ENCODE assay signal across 18 cellular contexts in the genomic region with DNA sequence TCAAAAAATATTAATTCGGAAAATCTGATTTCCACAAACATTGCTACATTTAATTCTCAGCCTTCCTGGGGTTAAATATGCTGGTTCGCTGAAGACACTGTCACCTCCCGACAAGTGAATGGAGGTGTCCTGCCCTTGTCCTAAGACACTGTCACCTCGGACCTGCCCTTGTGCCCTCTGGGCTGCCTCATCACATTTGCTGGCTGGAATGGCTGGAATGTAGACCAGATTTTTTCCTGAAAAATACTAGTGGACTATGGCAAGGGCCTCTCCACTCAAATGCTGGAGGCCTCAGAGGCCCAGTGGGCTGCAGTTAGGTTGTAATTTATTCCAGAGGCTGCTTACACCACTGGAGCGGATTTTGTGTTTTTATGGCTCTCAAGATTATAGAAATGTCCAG. TPM values are rescaled to one million over a fixed set of nuclear protein-coding genes. Genes with fewer than 3 reads are reported as not detected.
DNase-seq lines count a peak whose midpoint lies in the region; ATAC-seq, FAIRE-seq and TF ChIP-seq lines count a peak whose summit lies in the region.
"Had no signal": no experiment of that assay in that cellular context is flagged by ENCODE, and none has a peak within 500 bp of the region (broad histone marks: within the 10 kb centered on the region; RNA-seq: fewer than 3 reads in every experiment).

No MANE protein-coding gene starts in this region.

- no peaks in the 10 kb centered on the region for H3K9me3 Mint-ChIP-seq in astrocyte (ENCODE audit: unreplicated experiment)

- no peak overlapping the region for H2BK120ac ChIP-seq in mesenchymal stem cell (ENCODE audit: low read depth, low read length)

- H3K9ac ChIP-seq in astrocyte (ENCODE audit: low read length) (no peak overlapping the region), mesenchymal stem cell (ENCODE audit: low read length) (no peak overlapping the region)
- H3K9ac ChIP-seq: BLaER1 treated with 17β-estradiol and CSF1 and Interleukin-3, amounts not matched to agents 10 nM and 100 nM; GM23248 had no signal

- FAIRE-seq in astrocyte (lab: Jason Lieb, UNC) (no peak), small intestine (lab: Jason Lieb, UNC) (no peak)
- FAIRE-seq: GM12878, GM18507, HTR-8/SVneo had no signal

- H3K9me3 ChIP-seq in right cardiac atrium (ENCODE audit: control insufficient read depth, low read length) (no peaks in the 10 kb centered on the region), astrocyte (ENCODE audit: insufficient read depth, low read depth, low read length) (peaks cover 2% of the 10 kb centered on the region), mesenchymal stem cell (ENCODE audit: control insufficient read depth, low read length) (peaks cover 5% of the 10 kb centered on the region), small intestine (ENCODE audit: control insufficient read depth, low read depth) (no peaks in the 10 kb centered on the region)

- H3K4me1 ChIP-seq in right cardiac atrium (ENCODE audit: control insufficient read depth, insufficient read depth, low read length) (no peaks in the 10 kb centered on the region), astrocyte (ENCODE audit: insufficient read depth, low read length) (no peaks in the 10 kb centered on the region), mesenchymal stem cell (ENCODE audit: control insufficient read depth, insufficient read depth, low read depth, low read length) (no peaks in the 10 kb centered on the region), small intestine (ENCODE audit: control insufficient read depth in 2 of 2, insufficient read depth in 1 of 2, low read depth in 1 of 2, low read length in 1 of 2) (no peaks in the 10 kb centered on the region)

- H3K4me3 ChIP-seq in right cardiac atrium (ENCODE audit: low read length): no peak overlapping the region
- H3K4me3 ChIP-seq in astrocyte (ENCODE audit: insufficient read depth, low read depth, low read length): no peak overlapping the region
- no peak overlapping the region for H3K4me3 ChIP-seq in mesenchymal stem cell (ENCODE audit: insufficient read depth in 1 of 2, low read depth in 1 of 2, low read length in 2 of 2)
- no peak overlapping the region for H3K4me3 ChIP-seq in small intestine (ENCODE audit: low read depth in 1 of 2, low read length in 2 of 2)
- H3K4me3 ChIP-seq: BLaER1 treated with 17β-estradiol and CSF1 and Interleukin-3, amounts not matched to agents 10 nM and 100 nM; GM12878; GM23248 had no signal

- no peaks in the 10 kb centered on the region for H3K27me3 Mint-ChIP-seq in astrocyte (ENCODE audit: low read depth, unreplicated experiment)

- no peak overlapping the region for H3K27ac ChIP-seq in right cardiac atrium (ENCODE audit: low read length)
- H3K27ac ChIP-seq in astrocyte (ENCODE audit: low read depth, low read length): no peak overlapping the region
- no peak overlapping the region for H3K27ac ChIP-seq in mesenchymal stem cell (ENCODE audit: low read length, poor library complexity, severe bottlenecking)
- no peak overlapping the region for H3K27ac ChIP-seq in small intestine (ENCODE audit: low read depth in 1 of 2, low read length in 1 of 2)
- H3K27ac ChIP-seq: BLaER1 treated with 17β-estradiol and CSF1 and Interleukin-3, amounts not matched to agents 10 nM and 100 nM; GM23248 had no signal

- H2BK15ac ChIP-seq in mesenchymal stem cell (ENCODE audit: low read depth, poor library complexity, severe bottlenecking): no peak overlapping the region

- no peak overlapping the region for H3K23ac ChIP-seq in mesenchymal stem cell (ENCODE audit: low read length in 2 of 2)

- H3K27me3 ChIP-seq in right cardiac atrium (ENCODE audit: control insufficient read depth, insufficient read depth) (no peaks in the 10 kb centered on the region), astrocyte (ENCODE audit: insufficient read depth, low read length) (no peaks in the 10 kb centered on the region), mesenchymal stem cell (ENCODE audit: control insufficient read depth in 1 of 2, insufficient read depth in 1 of 2, low read length in 2 of 2) (peaks cover 0 to 2% of the 10 kb centered on the region in 2 experiments), small intestine (ENCODE audit: control insufficient read depth in 2 of 2, insufficient read depth in 2 of 2, low read length in 2 of 2) (no peaks in the 10 kb centered on the region)
- H3K27me3 ChIP-seq: BLaER1 treated with 17β-estradiol and CSF1 and Interleukin-3, amounts not matched to agents 10 nM and 100 nM had no signal

- H3K4me2 ChIP-seq in astrocyte (ENCODE audit: low read length): no peak overlapping the region
- no peak overlapping the region for H3K4me2 ChIP-seq in mesenchymal stem cell (ENCODE audit: low read length, poor library complexity, severe bottlenecking)
- H3K4me2 ChIP-seq: BLaER1 treated with 17β-estradiol and CSF1 and Interleukin-3, amounts not matched to agents 10 nM and 100 nM had no signal

- H3K79me2 ChIP-seq in astrocyte (ENCODE audit: insufficient read depth, low read length): no peaks in the 10 kb centered on the region

- H3K18ac ChIP-seq in mesenchymal stem cell (ENCODE audit: low read depth in 1 of 2, low read length in 2 of 2): no peak overlapping the region

- no peak overlapping the region for H2AK5ac ChIP-seq in mesenchymal stem cell (ENCODE audit: low read length, severe bottlenecking)

- no peak overlapping the region for H3K14ac ChIP-seq in mesenchymal stem cell (ENCODE audit: low read length in 2 of 2)

- TF ChIP-seq CTCF in astrocyte (IDR thresholded peaks at IDR 0.05; ENCODE audit: insufficient read depth, low read depth, low read length): no peak

- H3K36me3 Mint-ChIP-seq in astrocyte (ENCODE audit: low read depth, unreplicated experiment): peaks cover 3% of the 10 kb centered on the region
- H3K36me3 Mint-ChIP-seq: CD4-positive, CD25-positive, alpha-beta regulatory T cell had no signal

- peaks cover 21% of the 10 kb centered on the region for H3K4me1 Mint-ChIP-seq in astrocyte (ENCODE audit: low read depth, unreplicated experiment)
- H3K4me1 Mint-ChIP-seq: CD4-positive, CD25-positive, alpha-beta regulatory T cell; H9 had no signal

- H2BK5ac ChIP-seq in mesenchymal stem cell (ENCODE audit: low read depth, low read length, poor library complexity, severe bottlenecking): no peak overlapping the region

- peak overlapping the region; percentile 75 for H3K27ac Mint-ChIP-seq in astrocyte (ENCODE audit: unreplicated experiment)
- H3K27ac Mint-ChIP-seq: CD4-positive, CD25-positive, alpha-beta regulatory T cell; H9 had no signal

- H3K4me3 Mint-ChIP-seq in astrocyte (ENCODE audit: unreplicated experiment): no peak overlapping the region
- H3K4me3 Mint-ChIP-seq: CD4-positive, CD25-positive, alpha-beta regulatory T cell; H9 had no signal

- H4K20me1 ChIP-seq in astrocyte (ENCODE audit: insufficient read depth, low read length): no peaks in the 10 kb centered on the region
- H4K20me1 ChIP-seq: BLaER1 treated with 17β-estradiol and CSF1 and Interleukin-3, amounts not matched to agents 10 nM and 100 nM had no signal

- H3K4ac ChIP-seq in mesenchymal stem cell (ENCODE audit: low read depth in 1 of 2, low read length in 2 of 2): no peak overlapping the region

- no peak overlapping the region for H4K91ac ChIP-seq in mesenchymal stem cell (ENCODE audit: low read length)

- peak overlapping the region; percentile 4 for H4K8ac ChIP-seq in mesenchymal stem cell (ENCODE audit: low read length)

- H3K36me3 ChIP-seq in astrocyte (ENCODE audit: insufficient read depth, low read length) (no peaks in the 10 kb centered on the region), mesenchymal stem cell (ENCODE audit: control insufficient read depth in 1 of 2, insufficient read depth in 2 of 2, low read depth in 1 of 2, low read length in 2 of 2) (no peaks in the 10 kb centered on the region), small intestine (ENCODE audit: control insufficient read depth in 2 of 2, insufficient read depth in 2 of 2, low read length in 2 of 2) (no peaks in the 10 kb centered on the region)
- H3K36me3 ChIP-seq: BLaER1 treated with 17β-estradiol and CSF1 and Interleukin-3, amounts not matched to agents 10 nM and 100 nM had no signal

- no peak overlapping the region for H2BK12ac ChIP-seq in mesenchymal stem cell (ENCODE audit: low read length in 2 of 2)

- H2AFZ ChIP-seq in astrocyte (ENCODE audit: low read depth, low read length) (no peak overlapping the region), mesenchymal stem cell (ENCODE audit: low read depth, low read length) (no peak overlapping the region)
- H2AFZ ChIP-seq: GM23248 had no signal

- intact Hi-C loops in Right ventricle myocardium superior (cut with DNase I) (no loop called here), right cardiac atrium (cut with DNase I) (no loop called here)

- 66% methylated on average over 5 of the region's 5 CpGs for WGBS in right cardiac atrium
- WGBS in mesenchymal stem cell: 69% methylated on average over 5 of the region's 5 CpGs
- WGBS in small intestine, 3 donors: 58 to 74% (median 69%) methylated on average over 5 of the region's 5 CpGs

- peak; percentile 14 for DNase-seq in Right ventricle myocardium superior
- DNase-seq in right cardiac atrium: no peak
- DNase-seq in astrocyte (ENCODE audit: low read depth): no peak
- no peak for DNase-seq in mesenchymal stem cell
- DNase-seq in small intestine: no peak
- no peak for DNase-seq in inferior parietal cortex (ENCODE audit: extremely low spot score)
- DNase-seq: ACHN; Calu3; CD4-positive, CD25-positive, alpha-beta regulatory T cell; DMS 273 treated with DMSO at 0.1 percent for 48 hours; GM23248; H9 had no signal

- ATAC-seq in Right ventricle myocardium superior (ENCODE audit: poor library complexity) (no peak), right cardiac atrium (no peak), HG03378 (IDR thresholded peaks at IDR 0.05; ENCODE audit: unreplicated experiment) (no peak)
- ATAC-seq: GM12878 had no signal

- no peaks in the 10 kb centered on the region for H3K79me1 ChIP-seq in mesenchymal stem cell (replicated peaks; ENCODE audit: low read length, poor library complexity, severe bottlenecking)

RNA-seq across cellular contexts. Expression of gene CACNA1B, which starts 28.2 kb away (rescaled TPM):
- total RNA-seq in Right ventricle myocardium superior: 0.46 TPM
- under 1 TPM; 0.06 to 0.44 (median 0.14) TPM for total RNA-seq in right cardiac atrium
- 0.05 TPM for polyA plus RNA-seq in right cardiac atrium
- total RNA-seq in astrocyte: 3.1 and 3.5 TPM in 2 replicates
- 0.08 TPM for polyA plus RNA-seq in mesenchymal stem cell (2013, experiment 1 of 2)
- polyA plus RNA-seq in mesenchymal stem cell (2013, experiment 2 of 2): 0.12 TPM
- polyA plus RNA-seq in small intestine: under 1 TPM in 2 of 3 donors, not detected in 1; under 0.01 to 0.91 TPM
- total RNA-seq: A172; Calu3; CD4-positive, CD25-positive, alpha-beta regulatory T cell; GM23248 had no signal
- polyA plus RNA-seq: CD4-positive, CD25-positive, alpha-beta regulatory T cell; GM23248 had no signal
